Comparison of ENCODE assay signal across 8 cellular contexts in genomic region chr1:116769561-116769977, GRCh38.
DNase-seq lines count a peak whose midpoint lies in the region; ATAC-seq and TF ChIP-seq lines count a peak whose summit lies in the region.

No MANE protein-coding gene starts in this region.

- H3K79me2 ChIP-seq in OCI-LY3 (ENCODE audit: low read length): no peaks in the 10 kb centered on the region

- H3K27me3 Mint-ChIP-seq in activated naive CD4-positive, alpha-beta T cell treated with anti-CD3 and anti-CD28 coated beads, Interleukin-2, amount 50 U/mL, for 24 hours: no peaks in the 10 kb centered on the region

- no peaks in the 10 kb centered on the region for H4K20me1 ChIP-seq in OCI-LY3 (ENCODE audit: insufficient read depth, low read length)

- no peaks in the 10 kb centered on the region for H3K36me3 ChIP-seq in OCI-LY3 (replicated peaks; ENCODE audit: low read depth, low read length)

- no peak overlapping the region for H3K4me3 ChIP-seq in OCI-LY3 (ENCODE audit: low read length)

- no peak overlapping the region for H3K9ac ChIP-seq in OCI-LY3 (ENCODE audit: low read length)

- H3K27me3 ChIP-seq in OCI-LY3 (ENCODE audit: low read depth, low read length): no peaks in the 10 kb centered on the region

- TF ChIP-seq CTCF in OCI-LY3 (IDR thresholded peaks at IDR 0.05; ENCODE audit: low read depth, low read length): no peak

- H3K27ac ChIP-seq in OCI-LY3 (ENCODE audit: low read length): no peak overlapping the region

- peaks cover 54% of the 10 kb centered on the region for H3K36me3 Mint-ChIP-seq in activated naive CD4-positive, alpha-beta T cell treated with anti-CD3 and anti-CD28 coated beads, Interleukin-2, amount 50 U/mL, for 24 hours

- H3K9me3 ChIP-seq in OCI-LY3 (ENCODE audit: insufficient read depth, low read length): no peaks in the 10 kb centered on the region

- peaks cover 12% of the 10 kb centered on the region for H3K4me1 ChIP-seq in OCI-LY3 (ENCODE audit: low read length)

- peak overlapping the region; percentile 73 for H3K4me3 Mint-ChIP-seq in activated naive CD4-positive, alpha-beta T cell treated with anti-CD3 and anti-CD28 coated beads, Interleukin-2, amount 50 U/mL, for 24 hours

- DNase-seq in stimulated activated CD8-positive, alpha-beta memory T cell treated with anti-CD3 and anti-CD28 coated beads, Interleukin-15, amount 100 ng/mL, for 4 hours (ENCODE audit: low read depth in 2 of 2): peak; percentile 43 to 72
- DNase-seq in NCI-H1417 (lab: John Stamatoyannopoulos, UW) (no peak), hypothalamus (lab: John Stamatoyannopoulos, UW) (no peak), Ammon's horn (ENCODE audit: low spot score) (no peak)

- peak; percentile 88 for ATAC-seq in GM18511 (IDR thresholded peaks at IDR 0.05; ENCODE audit: unreplicated experiment)
- ATAC-seq in HG02678 (IDR thresholded peaks at IDR 0.05; ENCODE audit: unreplicated experiment): peak; percentile 85

- peak overlapping the region; percentile 100 for H3K27ac Mint-ChIP-seq in activated naive CD4-positive, alpha-beta T cell treated with anti-CD3 and anti-CD28 coated beads, Interleukin-2, amount 50 U/mL, for 24 hours

- H3K4me2 ChIP-seq in OCI-LY3 (ENCODE audit: low read length): peak overlapping the region; percentile 36

- peaks cover 10% of the 10 kb centered on the region for H3K9me3 Mint-ChIP-seq in activated naive CD4-positive, alpha-beta T cell treated with anti-CD3 and anti-CD28 coated beads, Interleukin-2, amount 50 U/mL, for 24 hours

- H3K4me1 Mint-ChIP-seq in activated naive CD4-positive, alpha-beta T cell treated with anti-CD3 and anti-CD28 coated beads, Interleukin-2, amount 50 U/mL, for 24 hours: peaks cover 95% of the 10 kb centered on the region

- peak overlapping the region; percentile 81 for H2AFZ ChIP-seq in OCI-LY3 (ENCODE audit: low read depth, low read length)

Comparison
In these comparisons a context has a peak if more than half of its experiments do, and no peak if none do; other contexts are left out.
1. DNase-seq: peak in stimulated activated CD8-positive, alpha-beta memory T cell treated with anti-CD3 and anti-CD28 coated beads, Interleukin-15, amount 100 ng/mL, for 4 hours (2 of 2); none in NCI-H1417 (0 of 3), hypothalamus (0 of 51) and Ammon's horn (single experiment).